27 cellular contexts compared by ENCODE assay signal in genomic region chr7:128876127-128876526, GRCh38. TPM values are rescaled to one million over a fixed set of nuclear protein-coding genes. Genes with fewer than 3 reads are reported as not detected.
A peak's percentile ranks its signal among the peaks of the same experiment; 100 is the strongest.
DNase-seq lines count a peak whose midpoint lies in the region; ATAC-seq, FAIRE-seq and TF ChIP-seq lines count a peak whose summit lies in the region.
"Had no signal": no experiment of that assay in that cellular context is flagged by ENCODE, and none has a peak within 500 bp of the region (broad histone marks: within the 10 kb centered on the region; RNA-seq: fewer than 3 reads in every experiment).

No MANE protein-coding gene starts in this region.

- no peak overlapping the region for H2BK120ac ChIP-seq in H9 (ENCODE audit: low read depth, low read length, poor library complexity, severe bottlenecking)

- no peak overlapping the region for H3K4me2 ChIP-seq in H9 (ENCODE audit: insufficient read depth, insufficient read length, low read length)
- H3K4me2 ChIP-seq: GM23338, KMS-11 had no signal

- DNase-seq in right cardiac atrium: peak in 2 of 3 donors; percentile 1 to 15
- no peak for DNase-seq in cardiac septum (ENCODE audit: low spot score)
- peak; percentile 18 for DNase-seq in kidney
- DNase-seq in posterior vena cava (ENCODE audit: low spot score): peak; percentile 34
- no peak for DNase-seq in NCI-H526 (lab: John Stamatoyannopoulos, UW)
- no peak for DNase-seq in effector memory CD4-positive, alpha-beta T cell
- DNase-seq in NCI-H1436 treated with DMSO at 0.1 percent for 48 hours (lab: John Stamatoyannopoulos, UW): no peak
- no peak for DNase-seq in H9
- DNase-seq: 8988T; Calu3; CD8-positive, alpha-beta T cell; DMS153; NCI-H1105; NCI-H1694; NCI-H2081; NCI-H345; NCI-H524; NCI-H82; SIG-M5 had no signal

- no peak overlapping the region for H3K4me3 ChIP-seq in right cardiac atrium (ENCODE audit: low read length)
- no peak overlapping the region for H3K4me3 ChIP-seq in kidney (ENCODE audit: low read length in 2 of 2)
- H3K4me3 ChIP-seq in effector memory CD4-positive, alpha-beta T cell (ENCODE audit: insufficient read depth, low read depth, low read length, poor library complexity, severe bottlenecking): no peak overlapping the region
- H3K4me3 ChIP-seq: BLaER1 treated with 17β-estradiol and CSF1 and Interleukin-3, amounts not matched to agents 10 nM and 100 nM; GM23338 had no signal

- TF ChIP-seq CTCF in kidney (IDR thresholded peaks at IDR 0.05; ENCODE audit: borderline replicate concordance, extremely low read depth, insufficient read depth) (no peak), H9 (conservative IDR thresholded peaks at IDR 0.05) (no peak)

- no peak overlapping the region for H2AK5ac ChIP-seq in H9 (ENCODE audit: insufficient read length, low read length)

- H3K27me3 Mint-ChIP-seq in H9 (ENCODE audit: low read depth): peaks cover 13% of the 10 kb centered on the region

- no peak overlapping the region for H3K4ac ChIP-seq in H9 (ENCODE audit: low read depth, low read length)

- no peaks in the 10 kb centered on the region for H3K36me3 ChIP-seq in kidney (ENCODE audit: control insufficient read depth in 1 of 2, insufficient read depth in 2 of 2, low read length in 2 of 2)
- H3K36me3 ChIP-seq in effector memory CD4-positive, alpha-beta T cell (ENCODE audit: control insufficient read depth, insufficient read depth, low read length): no peaks in the 10 kb centered on the region
- H3K36me3 ChIP-seq: BLaER1 treated with 17β-estradiol and CSF1 and Interleukin-3, amounts not matched to agents 10 nM and 100 nM had no signal

- H3K27me3 ChIP-seq in right cardiac atrium (ENCODE audit: control insufficient read depth, insufficient read depth) (no peaks in the 10 kb centered on the region), H9 (ENCODE audit: insufficient read depth, low read length) (no peaks in the 10 kb centered on the region)
- H3K27me3 ChIP-seq in effector memory CD4-positive, alpha-beta T cell (replicated peaks; ENCODE audit: control insufficient read depth, insufficient read depth, low read length, poor library complexity, severe bottlenecking): no peaks in the 10 kb centered on the region

- H4K5ac ChIP-seq in H9 (ENCODE audit: insufficient read length, low read depth, low read length): no peak overlapping the region

- peaks cover 7 to 8% of the 10 kb centered on the region in 2 experiments for H3K4me1 Mint-ChIP-seq in H9

- no peak overlapping the region for H3K9ac ChIP-seq in kidney (ENCODE audit: low read length in 2 of 2)
- no peak overlapping the region for H3K9ac ChIP-seq in H9 (ENCODE audit: extremely low read depth, insufficient read length, low read length)
- H3K9ac ChIP-seq: KMS-11 had no signal

- H3K79me1 ChIP-seq in H9 (ENCODE audit: insufficient read depth, low read depth, low read length, poor library complexity, severe bottlenecking): no peaks in the 10 kb centered on the region

- H2BK5ac ChIP-seq in H9 (ENCODE audit: insufficient read length, low read length): no peak overlapping the region

- H4K91ac ChIP-seq in H9 (ENCODE audit: insufficient read length, low read depth, low read length): no peak overlapping the region

- H3K4me3 Mint-ChIP-seq in H9: no peak overlapping the region
- H3K4me3 Mint-ChIP-seq: CD8-positive, alpha-beta T cell; GM23338 had no signal

- no peak overlapping the region for H2BK12ac ChIP-seq in H9 (ENCODE audit: insufficient read length, low read depth, low read length)

- H3K23ac ChIP-seq in H9 (ENCODE audit: insufficient read length, low read depth, low read length): no peak overlapping the region

- H2BK15ac ChIP-seq in H9 (ENCODE audit: low read depth, low read length): no peak overlapping the region

- no peak overlapping the region for H4K8ac ChIP-seq in H9 (replicated peaks; ENCODE audit: insufficient read length, low read depth, low read length)

- H3K4me1 ChIP-seq in right cardiac atrium (ENCODE audit: control insufficient read depth, insufficient read depth, low read length): no peaks in the 10 kb centered on the region
- peaks cover 0 to 2% of the 10 kb centered on the region in 2 donors for H3K4me1 ChIP-seq in kidney (ENCODE audit: control insufficient read depth in 1 of 2, insufficient read depth in 1 of 2, low read depth in 1 of 2, low read length in 2 of 2)
- H3K4me1 ChIP-seq in effector memory CD4-positive, alpha-beta T cell (ENCODE audit: control insufficient read depth, insufficient read depth, low read length, poor library complexity, severe bottlenecking): no peaks in the 10 kb centered on the region
- no peaks in the 10 kb centered on the region for H3K4me1 ChIP-seq in H9 (ENCODE audit: insufficient read depth, low read length)

- H3T11ph ChIP-seq in H9 (ENCODE audit: low read length): no peak overlapping the region

- no peak overlapping the region for H3K18ac ChIP-seq in H9 (ENCODE audit: insufficient read length, low read depth, low read length)

- no peak overlapping the region for H3K27ac Mint-ChIP-seq in H9
- H3K27ac Mint-ChIP-seq: CD8-positive, alpha-beta T cell; GM23338 had no signal

- intact Hi-C loops in right cardiac atrium (cut with DNase I): no loop called here
- intact Hi-C loops in cardiac septum (cut with DNase I): loop anchor here (2.0 kb wide), 1 partner anchor 267 kb away; no protein-coding TSS in a partner anchor
- intact Hi-C loops in kidney (cut with DNase I): no loop called here
- intact Hi-C loops in posterior vena cava (cut with DNase I): no loop called here

- H4K20me1 ChIP-seq in H9 (ENCODE audit: control insufficient read depth, insufficient read depth, insufficient read length): no peaks in the 10 kb centered on the region

- 68% methylated on average over 3 of the region's 3 CpGs for WGBS in right cardiac atrium
- no CpG with 5 or more reads among the region's 3 CpGs for WGBS in H9 (ENCODE audit: extremely low coverage, insufficient read length, low lambda C conversion rate)

- no peak overlapping the region for H2BK20ac ChIP-seq in H9 (ENCODE audit: low read depth, low read length, poor library complexity, severe bottlenecking)

- H3K56ac ChIP-seq in H9 (ENCODE audit: insufficient read length, low read depth, low read length): no peak overlapping the region

- H3K9me3 ChIP-seq in right cardiac atrium (ENCODE audit: control insufficient read depth, low read length) (no peaks in the 10 kb centered on the region), kidney (ENCODE audit: control insufficient read depth in 1 of 2, low read length in 2 of 2) (no peaks in the 10 kb centered on the region), H9 (ENCODE audit: control insufficient read depth, low read depth, low read length) (no peaks in the 10 kb centered on the region)
- H3K9me3 ChIP-seq in effector memory CD4-positive, alpha-beta T cell (ENCODE audit: control insufficient read depth, low read length): no peaks in the 10 kb centered on the region
- H3K9me3 ChIP-seq: BLaER1 treated with 17β-estradiol and CSF1 and Interleukin-3, amounts not matched to agents 10 nM and 100 nM had no signal

- no peak overlapping the region for H3K14ac ChIP-seq in H9 (ENCODE audit: insufficient read depth, low read length)

- no peaks in the 10 kb centered on the region for H3K23me2 ChIP-seq in H9 (ENCODE audit: insufficient read length, low read depth, low read length, poor library complexity, severe bottlenecking)

- H3K9me3 Mint-ChIP-seq in H9: no peaks in the 10 kb centered on the region
- H3K9me3 Mint-ChIP-seq: CD8-positive, alpha-beta T cell; GM23338 had no signal

- H3K36me3 Mint-ChIP-seq in H9 (ENCODE audit: insufficient read depth in 1 of 3, low read depth in 3 of 3): no peaks in the 10 kb centered on the region; a peak in 1 of 7 replicates
- H3K36me3 Mint-ChIP-seq: CD8-positive, alpha-beta T cell had no signal

- ATAC-seq in right cardiac atrium: no peak
- ATAC-seq: CD8-positive, alpha-beta T cell; GM23338; HCT116; Panc1 had no signal

- H3K79me2 ChIP-seq in H9 (ENCODE audit: insufficient read depth, low read length): no peaks in the 10 kb centered on the region

- FAIRE-seq in kidney (lab: Jason Lieb, UNC): no peak
- FAIRE-seq: G401.6, GM12892, HTR-8/SVneo had no signal

- no peak overlapping the region for H3K27ac ChIP-seq in right cardiac atrium (ENCODE audit: low read length)
- no peak overlapping the region for H3K27ac ChIP-seq in kidney (ENCODE audit: low read depth in 2 of 2, low read length in 2 of 2)
- no peak overlapping the region for H3K27ac ChIP-seq in effector memory CD4-positive, alpha-beta T cell (ENCODE audit: insufficient read depth, low read length, poor library complexity, severe bottlenecking)
- H3K27ac ChIP-seq in H9 (ENCODE audit: insufficient read length, low read depth, low read length): no peak overlapping the region
- H3K27ac ChIP-seq: BLaER1 treated with 17β-estradiol and CSF1 and Interleukin-3, amounts not matched to agents 10 nM and 100 nM; KMS-11 had no signal

- no peak overlapping the region for H2AFZ ChIP-seq in H9 (ENCODE audit: low read length)
- H2AFZ ChIP-seq: GM23338 had no signal

RNA-seq across cellular contexts. Expression of gene ATP6V1F, which starts 13.5 kb away (rescaled TPM):
- 100 to 1,000 TPM; 127 to 139 (median 134) TPM for total RNA-seq in right cardiac atrium
- 224 TPM for polyA plus RNA-seq in right cardiac atrium
- total RNA-seq in cardiac septum: 80.0 TPM
- total RNA-seq in kidney: 161 TPM
- polyA plus RNA-seq in kidney (ENCODE audit: insufficient read depth, low read depth, low replicate concordance): 684 TPM
- 100 to 1,000 TPM; 106 to 115 TPM for total RNA-seq in posterior vena cava
- 115 and 117 TPM in 2 replicates for total RNA-seq in H9 (2021)

RNA-seq across cellular contexts. Expression of gene KCP, which starts 34.4 kb away (rescaled TPM):
- total RNA-seq in right cardiac atrium (under 1 TPM; 0.23 to 0.28 (median 0.24) TPM), cardiac septum (0.35 TPM), kidney (44.6 TPM), posterior vena cava (1 to 10 TPM in 1 of 2 donors, under 1 TPM in 1; 0.95 to 1.3 TPM), H9 (2021) (4.8 and 5.3 TPM in 2 replicates)
- polyA plus RNA-seq in right cardiac atrium (0.36 TPM), kidney (ENCODE audit: insufficient read depth, low read depth, low replicate concordance) (7.7 TPM)

RNA-seq across cellular contexts. Expression of gene FLNC, which starts 45.9 kb away (rescaled TPM):
- total RNA-seq in right cardiac atrium (100 to 1,000 TPM; 244 to 358 (median 285) TPM), cardiac septum (1,261 TPM), kidney (12.2 TPM), posterior vena cava (100 to 1,000 TPM; 440 to 856 TPM), H9 (2021) (12.2 and 12.5 TPM in 2 replicates)
- polyA plus RNA-seq in right cardiac atrium (216 TPM), kidney (ENCODE audit: insufficient read depth, low read depth, low replicate concordance) (2.8 TPM)

Comparison
In these comparisons a context has a peak if more than half of its experiments do, and no peak if none do; other contexts are left out.
1. DNase-seq: peak in right cardiac atrium (2 of 3), kidney (single experiment) and posterior vena cava (single experiment); none in cardiac septum (single experiment), NCI-H526 (0 of 2), effector memory CD4-positive, alpha-beta T cell (0 of 3), NCI-H1436 treated with DMSO at 0.1 percent for 48 hours (single experiment) and H9 (single experiment).
2. RNA of gene FLNC, which starts 45.9 kb away (total RNA-seq): 1,261 TPM in cardiac septum (single experiment), 440 to 856 TPM in posterior vena cava and 244 to 358 TPM in right cardiac atrium; 12.2 TPM in kidney (single experiment) and 12.2 to 12.5 TPM in H9; every median in the first group is over 10 times any median in the second.